1 cellular context compared by ENCODE assay signal in the genomic region with DNA sequence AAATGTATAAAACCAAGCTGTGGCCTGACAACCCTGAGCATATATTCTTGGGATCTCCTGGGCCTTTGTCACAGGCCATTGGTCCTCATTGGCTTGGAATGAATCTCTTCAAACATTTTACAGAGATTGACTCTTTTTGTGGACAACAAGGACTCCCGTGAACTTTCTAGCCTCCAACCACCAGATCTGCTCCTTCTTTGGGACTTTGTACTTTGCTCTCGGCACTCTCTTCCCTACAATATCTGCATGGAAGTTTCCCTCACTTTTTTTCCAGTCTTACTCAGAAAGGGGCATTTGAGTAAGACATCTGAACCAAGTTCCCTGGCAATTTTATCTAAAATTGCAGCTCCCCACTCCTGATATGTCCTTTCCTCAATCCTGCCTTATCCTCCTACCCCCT.
TF ChIP-seq lines count a peak whose summit lies in the region.

No MANE protein-coding gene starts in this region.

TF ChIP-seq in HepG2, 621 proteins besides CTCF, POLR2A, EP300 and RAD21 (continued from another document and continues in another):
- TF ChIP-seq, protein P1, sequence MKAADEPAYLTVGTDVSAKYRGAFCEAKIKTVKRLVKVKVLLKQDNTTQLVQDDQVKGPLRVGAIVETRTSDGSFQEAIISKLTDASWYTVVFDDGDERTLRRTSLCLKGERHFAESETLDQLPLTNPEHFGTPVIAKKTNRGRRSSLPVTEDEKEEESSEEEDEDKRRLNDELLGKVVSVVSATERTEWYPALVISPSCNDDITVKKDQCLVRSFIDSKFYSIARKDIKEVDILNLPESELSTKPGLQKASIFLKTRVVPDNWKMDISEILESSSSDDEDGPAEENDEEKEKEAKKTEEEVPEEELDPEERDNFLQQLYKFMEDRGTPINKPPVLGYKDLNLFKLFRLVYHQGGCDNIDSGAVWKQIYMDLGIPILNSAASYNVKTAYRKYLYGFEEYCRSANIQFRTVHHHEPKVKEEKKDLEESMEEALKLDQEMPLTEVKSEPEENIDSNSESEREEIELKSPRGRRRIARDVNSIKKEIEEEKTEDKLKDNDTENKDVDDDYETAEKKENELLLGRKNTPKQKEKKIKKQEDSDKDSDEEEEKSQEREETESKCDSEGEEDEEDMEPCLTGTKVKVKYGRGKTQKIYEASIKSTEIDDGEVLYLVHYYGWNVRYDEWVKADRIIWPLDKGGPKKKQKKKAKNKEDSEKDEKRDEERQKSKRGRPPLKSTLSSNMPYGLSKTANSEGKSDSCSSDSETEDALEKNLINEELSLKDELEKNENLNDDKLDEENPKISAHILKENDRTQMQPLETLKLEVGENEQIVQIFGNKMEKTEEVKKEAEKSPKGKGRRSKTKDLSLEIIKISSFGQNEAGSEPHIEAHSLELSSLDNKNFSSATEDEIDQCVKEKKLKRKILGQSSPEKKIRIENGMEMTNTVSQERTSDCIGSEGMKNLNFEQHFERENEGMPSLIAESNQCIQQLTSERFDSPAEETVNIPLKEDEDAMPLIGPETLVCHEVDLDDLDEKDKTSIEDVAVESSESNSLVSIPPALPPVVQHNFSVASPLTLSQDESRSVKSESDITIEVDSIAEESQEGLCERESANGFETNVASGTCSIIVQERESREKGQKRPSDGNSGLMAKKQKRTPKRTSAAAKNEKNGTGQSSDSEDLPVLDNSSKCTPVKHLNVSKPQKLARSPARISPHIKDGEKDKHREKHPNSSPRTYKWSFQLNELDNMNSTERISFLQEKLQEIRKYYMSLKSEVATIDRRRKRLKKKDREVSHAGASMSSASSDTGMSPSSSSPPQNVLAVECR (CRISPR knock-in tag; IDR thresholded peaks at IDR 0.05; ENCODE audit: borderline replicate concordance) = no peak
- TF ChIP-seq ZNF644 (CRISPR knock-in tag; IDR thresholded peaks at IDR 0.05; ENCODE audit: low read depth) = peak; percentile 92
- 0 out of 2 replicates have a peak, but pooled peaks have one; percentile 29 for TF ChIP-seq ZFP36L2 (CRISPR knock-in tag; IDR thresholded peaks at IDR 0.05)
- TF ChIP-seq ZMYM2 (CRISPR knock-in tag; IDR thresholded peaks at IDR 0.05) = 0 out of 2 replicates have a peak, but pooled peaks have one; percentile 58
- no peak for TF ChIP-seq ZNF616 (CRISPR knock-in tag; IDR thresholded peaks at IDR 0.05; ENCODE audit: low read depth)
- no peak for TF ChIP-seq ETV5 (CRISPR knock-in tag; IDR thresholded peaks at IDR 0.05; ENCODE audit: borderline replicate concordance)
- no peak; the same call in 1 of the 2 replicates for TF ChIP-seq MBD4 (IDR thresholded peaks at IDR 0.05; ENCODE audit: borderline replicate concordance, low read length)
- TF ChIP-seq TBP (CRISPR knock-in tag; IDR thresholded peaks at IDR 0.05) = no peak
- TF ChIP-seq ZNF446 (CRISPR knock-in tag; IDR thresholded peaks at IDR 0.05) = no peak
- TF ChIP-seq MED8 (CRISPR knock-in tag; IDR thresholded peaks at IDR 0.05; ENCODE audit: insufficient replicate concordance) = no peak
- TF ChIP-seq PHF21A (CRISPR knock-in tag; IDR thresholded peaks at IDR 0.05) = no peak
- TF ChIP-seq, protein P2, sequence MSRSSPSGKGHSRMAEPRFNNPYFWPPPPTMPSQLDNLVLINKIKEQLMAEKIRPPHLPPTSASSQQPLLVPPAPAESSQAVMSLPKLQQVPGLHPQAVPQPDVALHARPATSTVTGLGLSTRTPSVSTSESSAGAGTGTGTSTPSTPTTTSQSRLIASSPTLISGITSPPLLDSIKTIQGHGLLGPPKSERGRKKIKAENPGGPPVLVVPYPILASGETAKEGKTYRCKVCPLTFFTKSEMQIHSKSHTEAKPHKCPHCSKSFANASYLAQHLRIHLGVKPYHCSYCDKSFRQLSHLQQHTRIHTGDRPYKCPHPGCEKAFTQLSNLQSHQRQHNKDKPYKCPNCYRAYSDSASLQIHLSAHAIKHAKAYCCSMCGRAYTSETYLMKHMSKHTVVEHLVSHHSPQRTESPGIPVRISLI (CRISPR knock-in tag; IDR thresholded peaks at IDR 0.05; ENCODE audit: borderline replicate concordance) = peak; percentile 42; the same call in 1 of the 2 replicates
- TF ChIP-seq, protein P3, sequence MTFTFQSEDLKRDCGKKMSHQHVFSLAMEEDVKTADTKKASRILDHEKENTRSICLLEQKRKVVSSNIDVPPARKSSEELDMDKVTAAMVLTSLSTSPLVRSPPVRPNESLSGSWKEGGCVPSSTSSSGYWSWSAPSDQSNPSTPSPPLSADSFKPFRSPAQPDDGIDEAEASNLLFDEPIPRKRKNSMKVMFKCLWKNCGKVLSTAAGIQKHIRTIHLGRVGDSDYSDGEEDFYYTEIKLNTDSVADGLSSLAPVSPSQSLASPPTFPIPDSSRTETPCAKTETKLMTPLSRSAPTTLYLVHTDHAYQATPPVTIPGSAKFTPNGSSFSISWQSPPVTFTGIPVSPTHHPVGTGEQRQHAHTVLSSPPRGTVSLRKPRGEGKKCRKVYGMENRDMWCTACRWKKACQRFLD (CRISPR knock-in tag; IDR thresholded peaks at IDR 0.05; ENCODE audit: borderline replicate concordance) = no peak
- peak; percentile 96 for TF ChIP-seq HNF4A (CRISPR knock-in tag; IDR thresholded peaks at IDR 0.05)
- TF ChIP-seq, protein P4, sequence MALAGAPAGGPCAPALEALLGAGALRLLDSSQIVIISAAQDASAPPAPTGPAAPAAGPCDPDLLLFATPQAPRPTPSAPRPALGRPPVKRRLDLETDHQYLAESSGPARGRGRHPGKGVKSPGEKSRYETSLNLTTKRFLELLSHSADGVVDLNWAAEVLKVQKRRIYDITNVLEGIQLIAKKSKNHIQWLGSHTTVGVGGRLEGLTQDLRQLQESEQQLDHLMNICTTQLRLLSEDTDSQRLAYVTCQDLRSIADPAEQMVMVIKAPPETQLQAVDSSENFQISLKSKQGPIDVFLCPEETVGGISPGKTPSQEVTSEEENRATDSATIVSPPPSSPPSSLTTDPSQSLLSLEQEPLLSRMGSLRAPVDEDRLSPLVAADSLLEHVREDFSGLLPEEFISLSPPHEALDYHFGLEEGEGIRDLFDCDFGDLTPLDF (CRISPR knock-in tag; IDR thresholded peaks at IDR 0.05) = no peak
- TF ChIP-seq, protein P5, sequence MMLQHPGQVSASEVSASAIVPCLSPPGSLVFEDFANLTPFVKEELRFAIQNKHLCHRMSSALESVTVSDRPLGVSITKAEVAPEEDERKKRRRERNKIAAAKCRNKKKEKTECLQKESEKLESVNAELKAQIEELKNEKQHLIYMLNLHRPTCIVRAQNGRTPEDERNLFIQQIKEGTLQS (CRISPR knock-in tag; IDR thresholded peaks at IDR 0.05) = no peak
- TF ChIP-seq, protein P6, sequence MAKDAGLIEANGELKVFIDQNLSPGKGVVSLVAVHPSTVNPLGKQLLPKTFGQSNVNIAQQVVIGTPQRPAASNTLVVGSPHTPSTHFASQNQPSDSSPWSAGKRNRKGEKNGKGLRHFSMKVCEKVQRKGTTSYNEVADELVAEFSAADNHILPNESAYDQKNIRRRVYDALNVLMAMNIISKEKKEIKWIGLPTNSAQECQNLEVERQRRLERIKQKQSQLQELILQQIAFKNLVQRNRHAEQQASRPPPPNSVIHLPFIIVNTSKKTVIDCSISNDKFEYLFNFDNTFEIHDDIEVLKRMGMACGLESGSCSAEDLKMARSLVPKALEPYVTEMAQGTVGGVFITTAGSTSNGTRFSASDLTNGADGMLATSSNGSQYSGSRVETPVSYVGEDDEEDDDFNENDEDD (CRISPR knock-in tag; IDR thresholded peaks at IDR 0.05; ENCODE audit: borderline replicate concordance) = 0 out of 2 replicates have a peak, but pooled peaks have one; percentile 25
- TF ChIP-seq, protein P7, sequence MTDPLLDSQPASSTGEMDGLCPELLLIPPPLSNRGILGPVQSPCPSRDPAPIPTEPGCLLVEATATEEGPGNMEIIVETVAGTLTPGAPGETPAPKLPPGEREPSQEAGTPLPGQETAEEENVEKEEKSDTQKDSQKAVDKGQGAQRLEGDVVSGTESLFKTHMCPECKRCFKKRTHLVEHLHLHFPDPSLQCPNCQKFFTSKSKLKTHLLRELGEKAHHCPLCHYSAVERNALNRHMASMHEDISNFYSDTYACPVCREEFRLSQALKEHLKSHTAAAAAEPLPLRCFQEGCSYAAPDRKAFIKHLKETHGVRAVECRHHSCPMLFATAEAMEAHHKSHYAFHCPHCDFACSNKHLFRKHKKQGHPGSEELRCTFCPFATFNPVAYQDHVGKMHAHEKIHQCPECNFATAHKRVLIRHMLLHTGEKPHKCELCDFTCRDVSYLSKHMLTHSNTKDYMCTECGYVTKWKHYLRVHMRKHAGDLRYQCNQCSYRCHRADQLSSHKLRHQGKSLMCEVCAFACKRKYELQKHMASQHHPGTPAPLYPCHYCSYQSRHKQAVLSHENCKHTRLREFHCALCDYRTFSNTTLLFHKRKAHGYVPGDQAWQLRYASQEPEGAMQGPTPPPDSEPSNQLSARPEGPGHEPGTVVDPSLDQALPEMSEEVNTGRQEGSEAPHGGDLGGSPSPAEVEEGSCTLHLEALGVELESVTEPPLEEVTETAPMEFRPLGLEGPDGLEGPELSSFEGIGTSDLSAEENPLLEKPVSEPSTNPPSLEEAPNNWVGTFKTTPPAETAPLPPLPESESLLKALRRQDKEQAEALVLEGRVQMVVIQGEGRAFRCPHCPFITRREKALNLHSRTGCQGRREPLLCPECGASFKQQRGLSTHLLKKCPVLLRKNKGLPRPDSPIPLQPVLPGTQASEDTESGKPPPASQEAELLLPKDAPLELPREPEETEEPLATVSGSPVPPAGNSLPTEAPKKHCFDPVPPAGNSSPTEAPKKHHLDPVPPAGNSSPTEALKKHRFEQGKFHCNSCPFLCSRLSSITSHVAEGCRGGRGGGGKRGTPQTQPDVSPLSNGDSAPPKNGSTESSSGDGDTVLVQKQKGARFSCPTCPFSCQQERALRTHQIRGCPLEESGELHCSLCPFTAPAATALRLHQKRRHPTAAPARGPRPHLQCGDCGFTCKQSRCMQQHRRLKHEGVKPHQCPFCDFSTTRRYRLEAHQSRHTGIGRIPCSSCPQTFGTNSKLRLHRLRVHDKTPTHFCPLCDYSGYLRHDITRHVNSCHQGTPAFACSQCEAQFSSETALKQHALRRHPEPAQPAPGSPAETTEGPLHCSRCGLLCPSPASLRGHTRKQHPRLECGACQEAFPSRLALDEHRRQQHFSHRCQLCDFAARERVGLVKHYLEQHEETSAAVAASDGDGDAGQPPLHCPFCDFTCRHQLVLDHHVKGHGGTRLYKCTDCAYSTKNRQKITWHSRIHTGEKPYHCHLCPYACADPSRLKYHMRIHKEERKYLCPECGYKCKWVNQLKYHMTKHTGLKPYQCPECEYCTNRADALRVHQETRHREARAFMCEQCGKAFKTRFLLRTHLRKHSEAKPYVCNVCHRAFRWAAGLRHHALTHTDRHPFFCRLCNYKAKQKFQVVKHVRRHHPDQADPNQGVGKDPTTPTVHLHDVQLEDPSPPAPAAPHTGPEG (CRISPR knock-in tag; IDR thresholded peaks at IDR 0.05) = no peak
- TF ChIP-seq, protein P8, sequence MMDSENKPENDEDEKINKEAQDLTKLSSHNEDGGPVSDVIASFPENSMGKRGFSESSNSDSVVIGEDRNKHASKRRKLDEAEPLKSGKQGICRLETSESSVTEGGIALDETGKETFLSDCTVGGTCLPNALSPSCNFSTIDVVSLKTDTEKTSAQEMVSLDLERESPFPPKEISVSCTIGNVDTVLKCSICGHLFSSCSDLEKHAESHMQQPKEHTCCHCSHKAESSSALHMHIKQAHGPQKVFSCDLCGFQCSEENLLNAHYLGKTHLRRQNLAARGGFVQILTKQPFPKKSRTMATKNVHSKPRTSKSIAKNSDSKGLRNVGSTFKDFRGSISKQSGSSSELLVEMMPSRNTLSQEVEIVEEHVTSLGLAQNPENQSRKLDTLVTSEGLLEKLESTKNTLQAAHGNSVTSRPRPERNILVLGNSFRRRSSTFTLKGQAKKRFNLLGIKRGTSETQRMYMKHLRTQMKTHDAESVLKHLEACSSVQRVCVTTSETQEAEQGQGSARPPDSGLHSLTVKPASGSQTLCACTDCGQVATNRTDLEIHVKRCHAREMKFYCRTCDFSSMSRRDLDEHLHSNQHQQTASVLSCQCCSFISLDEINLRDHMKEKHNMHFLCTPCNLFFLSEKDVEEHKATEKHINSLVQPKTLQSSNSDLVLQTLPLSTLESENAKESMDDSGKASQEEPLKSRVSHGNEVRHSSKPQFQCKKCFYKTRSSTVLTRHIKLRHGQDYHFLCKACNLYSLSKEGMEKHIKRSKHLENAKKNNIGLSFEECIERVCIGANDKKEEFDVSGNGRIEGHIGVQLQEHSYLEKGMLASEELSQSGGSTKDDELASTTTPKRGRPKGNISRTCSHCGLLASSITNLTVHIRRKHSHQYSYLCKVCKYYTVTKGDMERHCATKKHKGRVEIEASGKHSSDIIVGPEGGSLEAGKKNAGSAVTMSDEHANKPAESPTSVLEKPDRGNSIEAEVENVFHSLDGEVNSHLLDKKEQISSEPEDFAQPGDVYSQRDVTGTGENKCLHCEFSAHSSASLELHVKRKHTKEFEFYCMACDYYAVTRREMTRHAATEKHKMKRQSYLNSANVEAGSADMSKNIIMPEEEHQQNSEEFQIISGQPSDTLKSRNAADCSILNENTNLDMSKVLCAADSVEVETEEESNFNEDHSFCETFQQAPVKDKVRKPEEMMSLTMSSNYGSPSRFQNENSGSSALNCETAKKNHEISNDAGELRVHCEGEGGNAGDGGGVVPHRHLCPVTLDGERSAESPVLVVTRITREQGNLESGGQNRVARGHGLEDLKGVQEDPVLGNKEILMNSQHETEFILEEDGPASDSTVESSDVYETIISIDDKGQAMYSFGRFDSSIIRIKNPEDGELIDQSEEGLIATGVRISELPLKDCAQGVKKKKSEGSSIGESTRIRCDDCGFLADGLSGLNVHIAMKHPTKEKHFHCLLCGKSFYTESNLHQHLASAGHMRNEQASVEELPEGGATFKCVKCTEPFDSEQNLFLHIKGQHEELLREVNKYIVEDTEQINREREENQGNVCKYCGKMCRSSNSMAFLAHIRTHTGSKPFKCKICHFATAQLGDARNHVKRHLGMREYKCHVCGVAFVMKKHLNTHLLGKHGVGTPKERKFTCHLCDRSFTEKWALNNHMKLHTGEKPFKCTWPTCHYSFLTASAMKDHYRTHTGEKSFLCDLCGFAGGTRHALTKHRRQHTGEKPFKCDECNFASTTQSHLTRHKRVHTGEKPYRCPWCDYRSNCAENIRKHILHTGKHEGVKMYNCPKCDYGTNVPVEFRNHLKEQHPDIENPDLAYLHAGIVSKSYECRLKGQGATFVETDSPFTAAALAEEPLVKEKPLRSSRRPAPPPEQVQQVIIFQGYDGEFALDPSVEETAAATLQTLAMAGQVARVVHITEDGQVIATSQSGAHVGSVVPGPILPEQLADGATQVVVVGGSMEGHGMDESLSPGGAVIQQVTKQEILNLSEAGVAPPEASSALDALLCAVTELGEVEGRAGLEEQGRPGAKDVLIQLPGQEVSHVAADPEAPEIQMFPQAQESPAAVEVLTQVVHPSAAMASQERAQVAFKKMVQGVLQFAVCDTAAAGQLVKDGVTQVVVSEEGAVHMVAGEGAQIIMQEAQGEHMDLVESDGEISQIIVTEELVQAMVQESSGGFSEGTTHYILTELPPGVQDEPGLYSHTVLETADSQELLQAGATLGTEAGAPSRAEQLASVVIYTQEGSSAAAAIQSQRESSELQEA (CRISPR knock-in tag; IDR thresholded peaks at IDR 0.05; ENCODE audit: not compliant biosample characterization) = no peak
- peak; percentile 38; the same call in 1 of the 2 replicates for TF ChIP-seq SALL1 (CRISPR knock-in tag; IDR thresholded peaks at IDR 0.05)
- no peak for TF ChIP-seq RFX5 (IDR thresholded peaks at IDR 0.05; ENCODE audit: low read depth, low read length)
- TF ChIP-seq ZFAT (CRISPR knock-in tag; conservative IDR thresholded peaks at IDR 0.05) = no peak
